In genomic region chr7:2190531-2190930, GRCh38 we compare ENCODE assay signal across 19 cellular contexts. TPM values are rescaled to one million over a fixed set of nuclear protein-coding genes. Genes with fewer than 3 reads are reported as not detected.
DNase-seq lines count a peak whose midpoint lies in the region; ATAC-seq and TF ChIP-seq lines count a peak whose summit lies in the region.
"Had no signal": no experiment of that assay in that cellular context is flagged by ENCODE, and none has a peak within 500 bp of the region (broad histone marks: within the 10 kb centered on the region; RNA-seq: fewer than 3 reads in every experiment).

No MANE protein-coding gene starts in this region.

- H3F3A ChIP-seq in GM23338 (replicated peaks; ENCODE audit: low read depth) = no peaks in the 10 kb centered on the region

- no peaks in the 10 kb centered on the region for H3K27me3 ChIP-seq in RWPE2 (ENCODE audit: insufficient read depth, poor library complexity, severe bottlenecking)
- H3K27me3 ChIP-seq in GM23338 (ENCODE audit: insufficient read depth) = no peaks in the 10 kb centered on the region
- H3K27me3 ChIP-seq: cardiac muscle cell, sigmoid colon, transverse colon had no signal

- peaks cover 21% of the 10 kb centered on the region for H3K36me3 ChIP-seq in RWPE2 (ENCODE audit: low read depth)
- H3K36me3 ChIP-seq in GM23338 (ENCODE audit: insufficient read depth) = peaks cover 3% of the 10 kb centered on the region
- H3K36me3 ChIP-seq: cardiac muscle cell had no signal

- no peak overlapping the region for H3K4me3 Mint-ChIP-seq in activated naive CD8-positive, alpha-beta T cell treated with anti-CD3 and anti-CD28 coated beads, Interleukin-2, amount 50 U/mL, for 24 hours
- no peak overlapping the region for H3K4me3 Mint-ChIP-seq in GM23338
- H3K4me3 Mint-ChIP-seq: activated naive CD4-positive, alpha-beta T cell treated with anti-CD3 and anti-CD28 coated beads, Interleukin-2, amount 10 ng/mL, durations not matched to agents 7 days and 5 days; T-helper 1 cell treated with Interleukin-12 subunit alpha and Interleukin-12 subunit beta and Interleukin-4 antibody, amounts not matched to agents 30 μg/mL and 1 μg/mL, for 36 hours had no signal

- H3K9me2 ChIP-seq in GM23338 (ENCODE audit: insufficient read depth) = no peaks in the 10 kb centered on the region; the same call in 1 of the 2 replicates

- no peaks in the 10 kb centered on the region for H3K4me1 Mint-ChIP-seq in activated naive CD8-positive, alpha-beta T cell treated with anti-CD3 and anti-CD28 coated beads, Interleukin-2, amount 50 U/mL, for 24 hours
- no peaks in the 10 kb centered on the region for H3K4me1 Mint-ChIP-seq in GM23338
- H3K4me1 Mint-ChIP-seq: activated naive CD4-positive, alpha-beta T cell treated with anti-CD3 and anti-CD28 coated beads, Interleukin-2, amount 10 ng/mL, durations not matched to agents 7 days and 5 days had no signal

- H3K27me3 Mint-ChIP-seq in activated naive CD8-positive, alpha-beta T cell treated with anti-CD3 and anti-CD28 coated beads, Interleukin-2, amount 50 U/mL, for 24 hours = no peaks in the 10 kb centered on the region
- no peaks in the 10 kb centered on the region for H3K27me3 Mint-ChIP-seq in GM23338 (ENCODE audit: insufficient read depth, low read depth, poor library complexity)
- H3K27me3 Mint-ChIP-seq: activated naive CD4-positive, alpha-beta T cell treated with anti-CD3 and anti-CD28 coated beads, Interleukin-2, amount 10 ng/mL, durations not matched to agents 7 days and 5 days had no signal

- H3K4me1 ChIP-seq in RWPE2 (ENCODE audit: insufficient read depth, poor library complexity, severe bottlenecking) = peaks cover 17% of the 10 kb centered on the region
- H3K4me1 ChIP-seq in GM23338 (ENCODE audit: insufficient read depth) = no peaks in the 10 kb centered on the region
- H3K4me1 ChIP-seq: sigmoid colon, transverse colon had no signal

- no peaks in the 10 kb centered on the region for H3K9me3 ChIP-seq in RWPE2 (ENCODE audit: severe bottlenecking)
- H3K9me3 ChIP-seq: sigmoid colon had no signal

- H3K79me2 ChIP-seq in GM23338 (replicated peaks; ENCODE audit: insufficient read depth) = peaks cover 39% of the 10 kb centered on the region

- H3K27ac ChIP-seq in RWPE2 (ENCODE audit: poor library complexity, severe bottlenecking) (peak overlapping the region; percentile 86), GM23338 (ENCODE audit: low read depth) (no peak overlapping the region)
- H3K27ac ChIP-seq: cardiac muscle cell, sigmoid colon, transverse colon had no signal

- no peak overlapping the region for H3K4me2 ChIP-seq in GM23338

- TF ChIP-seq CTCF in RWPE2 (IDR thresholded peaks at IDR 0.05; ENCODE audit: poor library complexity, severe bottlenecking) (no peak), GM23338 (conservative IDR thresholded peaks at IDR 0.05; ENCODE audit: low read depth in 2 of 2) (no peak)

- ATAC-seq in RWPE2 (ENCODE audit: low read depth) (peak; percentile 95), GM23338 (no peak)
- ATAC-seq in activated naive CD8-positive, alpha-beta T cell treated with anti-CD3 and anti-CD28 coated beads, Interleukin-2, amount 50 U/mL, for 24 hours = no peak

- peaks cover 9% of the 10 kb centered on the region for H3K9me3 Mint-ChIP-seq in activated naive CD8-positive, alpha-beta T cell treated with anti-CD3 and anti-CD28 coated beads, Interleukin-2, amount 50 U/mL, for 24 hours
- peaks cover 5% of the 10 kb centered on the region for H3K9me3 Mint-ChIP-seq in GM23338

- no peak overlapping the region for H3K27ac Mint-ChIP-seq in activated naive CD8-positive, alpha-beta T cell treated with anti-CD3 and anti-CD28 coated beads, Interleukin-2, amount 50 U/mL, for 24 hours
- H3K27ac Mint-ChIP-seq in GM23338 = no peak overlapping the region
- H3K27ac Mint-ChIP-seq: activated naive CD4-positive, alpha-beta T cell treated with anti-CD3 and anti-CD28 coated beads, Interleukin-2, amount 10 ng/mL, durations not matched to agents 7 days and 5 days; T-helper 1 cell treated with Interleukin-12 subunit alpha and Interleukin-12 subunit beta and Interleukin-4 antibody, amounts not matched to agents 30 μg/mL and 1 μg/mL, for 36 hours had no signal

- H3K36me3 Mint-ChIP-seq in activated naive CD8-positive, alpha-beta T cell treated with anti-CD3 and anti-CD28 coated beads, Interleukin-2, amount 50 U/mL, for 24 hours (ENCODE audit: low read depth) = peaks cover 37% of the 10 kb centered on the region
- peaks cover 66% of the 10 kb centered on the region for H3K36me3 Mint-ChIP-seq in GM23338 (ENCODE audit: low read depth)

- H3K4me3 ChIP-seq in RWPE2 (ENCODE audit: severe bottlenecking) (no peak overlapping the region), GM23338 (no peak overlapping the region)
- H3K4me3 ChIP-seq: cardiac muscle cell, sigmoid colon, transverse colon had no signal

- peak; percentile 10 for DNase-seq in COR-L47 (lab: John Stamatoyannopoulos, UW)
- peak; percentile 19 for DNase-seq in NCI-H128 (lab: John Stamatoyannopoulos, UW; ENCODE audit: unreplicated experiment)
- DNase-seq in RWPE2 (ENCODE audit: low spot score) = no peak
- peak; percentile 5 for DNase-seq in iPS-NIHi11 (ENCODE audit: low spot score)
- no peak for DNase-seq in activated naive CD8-positive, alpha-beta T cell treated with anti-CD3 and anti-CD28 coated beads, Interleukin-2, amount 50 U/mL, for 24 hours
- no peak for DNase-seq in hypothalamus (lab: John Stamatoyannopoulos, UW)
- DNase-seq in GM23338 (ENCODE audit: low spot score) = no peak
- no peak for DNase-seq in retina
- DNase-seq: activated CD4-positive, CD25-positive, alpha-beta regulatory T cell treated with anti-CD3 and anti-CD28 coated beads, Interleukin-2, amount 50 U/mL, for 72 hours; activated naive CD4-positive, alpha-beta T cell treated with anti-CD3 and anti-CD28 coated beads, Interleukin-2, amount 10 ng/mL, durations not matched to agents 7 days and 5 days; effector CD8-positive, alpha-beta T cell; NCI-H524 treated with DMSO at 0.1 percent for 48 hours; nucleus accumbens; RPMI8226; sigmoid colon; stimulated activated CD4-positive, alpha-beta T cell treated with anti-CD3 and anti-CD28 coated beads, Interleukin-4, amount 100 ng/mL, for 4 hours; transverse colon had no signal

- H2AFZ ChIP-seq in GM23338 = no peak overlapping the region

- H4K20me1 ChIP-seq in GM23338 (replicated peaks; ENCODE audit: insufficient read depth) = peaks cover 6% of the 10 kb centered on the region; the same call in 1 of the 2 replicates

TF ChIP-seq in GM23338, 12 proteins besides CTCF, POLR2A, EP300 and RAD21:
- TF ChIP-seq POLR2AphosphoS5 (IDR thresholded peaks at IDR 0.05; ENCODE audit: low read depth) (no peak), ZNF331 (CRISPR knock-in tag; IDR thresholded peaks at IDR 0.05; ENCODE audit: low read depth) (no peak)
TF ChIP-seq in GM23338: peak in this region for 0.

RNA-seq across cellular contexts. Expression of gene MAD1L1, which starts 42.2 kb away (rescaled TPM):
- 59.3 and 87.1 TPM in 2 replicates for total RNA-seq in GM23338 (2014; rRNA removed; shearing (Covaris generic))
- polyA plus RNA-seq in GM23338 (2016; fragmentation: Nextera tagmentation; extraction: Ambion mirVana) = 40.3 and 42.9 TPM in 2 replicates

RNA-seq across cellular contexts. Expression of gene MRM2, which starts 51.5 kb away (rescaled TPM):
- total RNA-seq in GM23338 (2014; rRNA removed; shearing (Covaris generic)) = 25.3 and 30.0 TPM in 2 replicates
- 37.8 and 41.1 TPM in 2 replicates for polyA plus RNA-seq in GM23338 (2016; fragmentation: Nextera tagmentation; extraction: Ambion mirVana)

RNA-seq across cellular contexts. Expression of gene NUDT1, which starts 51.5 kb away (rescaled TPM):
- 54.5 and 66.8 TPM in 2 replicates for total RNA-seq in GM23338 (2014; rRNA removed; shearing (Covaris generic))
- polyA plus RNA-seq in GM23338 (2016; fragmentation: Nextera tagmentation; extraction: Ambion mirVana) = 151 and 163 TPM in 2 replicates

Comparison
In these comparisons a context has a peak if more than half of its experiments do, and no peak if none do; other contexts are left out.
1. DNase-seq: peak in COR-L47 (single experiment), NCI-H128 (single experiment) and iPS-NIHi11 (single experiment); none in RWPE2 (single experiment), activated naive CD8-positive, alpha-beta T cell treated with anti-CD3 and anti-CD28 coated beads, Interleukin-2, amount 50 U/mL, for 24 hours (single experiment), hypothalamus (0 of 51), GM23338 (single experiment) and retina (single experiment).